In the genomic region with DNA sequence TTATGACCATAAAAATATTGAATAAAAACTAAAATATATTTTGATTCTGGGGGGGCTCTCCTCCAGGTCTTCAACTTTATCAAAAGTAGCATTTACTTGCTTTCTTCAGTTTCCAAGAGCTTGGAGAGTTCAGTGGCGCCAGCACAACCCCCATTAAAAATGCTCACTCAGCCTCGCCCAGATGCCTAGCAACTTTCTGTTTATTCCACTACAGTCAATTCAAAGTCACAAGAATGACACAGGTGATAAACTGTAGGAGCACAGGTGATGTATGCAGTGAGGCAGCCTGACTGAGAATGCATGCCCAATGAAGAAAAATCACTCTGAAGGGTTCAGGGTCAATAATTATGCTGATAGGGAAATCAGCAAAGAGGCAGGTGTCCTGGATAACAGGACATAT, we compare ENCODE assay signal across 22 cellular contexts.
"Had no signal": no experiment of that assay in that cellular context is flagged by ENCODE, and none has a peak within 500 bp of the region (broad histone marks: within the 10 kb centered on the region; RNA-seq: fewer than 3 reads in every experiment).

No MANE protein-coding gene starts in this region.

- H3K4me3 ChIP-seq: dorsolateral prefrontal cortex, tibial artery, uterus had no signal

- H3K4me1 ChIP-seq: uterus had no signal

- DNase-seq: activated CD4-positive, alpha-beta T cell treated with anti-CD3 and anti-CD28 coated beads for 48 hours; activated CD4-positive, CD25-positive, alpha-beta regulatory T cell; activated CD8-positive, alpha-beta T cell treated with anti-CD3 and anti-CD28 coated beads, Interleukin-2, amount 10 ng/mL, durations not matched to agents 7 days and 5 days; activated naive CD4-positive, alpha-beta T cell treated with anti-CD3 and anti-CD28 coated beads for 36 hours; activated T-cell treated with anti-CD3 and anti-CD28 coated beads, Interleukin-2, amount 50 U/mL, for 4 hours; caudate nucleus; dorsolateral prefrontal cortex; endodermal cell; foreskin fibroblast; left cardiac atrium; occipital lobe; stimulated activated CD4-positive, alpha-beta T cell treated with anti-CD3 and anti-CD28 coated beads, Interleukin-12 subunit alpha, Interleukin-12 subunit beta, amount 100 ng/mL, for 4 hours; stimulated activated CD4-positive, alpha-beta T cell treated with anti-CD3 and anti-CD28 coated beads, Interleukin-1b, Interleukin-23, amount 100 ng/mL, for 48 hours; stimulated activated CD8-positive, alpha-beta memory T cell treated with anti-CD3 and anti-CD28 coated beads, Interleukin-4, amount 100 ng/mL, for 48 hours; stimulated activated naive CD4-positive, alpha-beta T cell; T1000; tibial artery; uterus had no signal

- H3K36me3 Mint-ChIP-seq: brain, mesothelial cell of epicardium had no signal

- H3K9me3 Mint-ChIP-seq: activated naive CD4-positive, alpha-beta T cell treated with anti-CD3 and anti-CD28 coated beads for 36 hours; activated T-cell treated with anti-CD3 and anti-CD28 coated beads, Interleukin-2, amount 50 U/mL, for 4 hours; endodermal cell; mesothelial cell of epicardium; nephron had no signal

- H3K4me3 Mint-ChIP-seq: activated CD8-positive, alpha-beta T cell treated with anti-CD3 and anti-CD28 coated beads, Interleukin-2, amount 10 ng/mL, durations not matched to agents 7 days and 5 days; activated naive CD4-positive, alpha-beta T cell treated with anti-CD3 and anti-CD28 coated beads for 36 hours; activated T-cell treated with anti-CD3 and anti-CD28 coated beads, Interleukin-2, amount 50 U/mL, for 4 hours; brain; endodermal cell; mesothelial cell of epicardium; nephron had no signal

- ATAC-seq: activated CD8-positive, alpha-beta T cell treated with anti-CD3 and anti-CD28 coated beads, Interleukin-2, amount 10 ng/mL, durations not matched to agents 7 days and 5 days; activated T-cell treated with anti-CD3 and anti-CD28 coated beads, Interleukin-2, amount 50 U/mL, for 4 hours; left cardiac atrium had no signal

- H3K27me3 ChIP-seq: dorsolateral prefrontal cortex, tibial artery, uterus had no signal

- H3K9me3 ChIP-seq: tibial artery, uterus had no signal

- H3K27ac Mint-ChIP-seq: activated CD8-positive, alpha-beta T cell treated with anti-CD3 and anti-CD28 coated beads, Interleukin-2, amount 10 ng/mL, durations not matched to agents 7 days and 5 days; activated naive CD4-positive, alpha-beta T cell treated with anti-CD3 and anti-CD28 coated beads for 36 hours; brain; endodermal cell; mesothelial cell of epicardium had no signal

- H3K27ac ChIP-seq: dorsolateral prefrontal cortex, epithelial cell of prostate, tibial artery, uterus had no signal

- H3K36me3 ChIP-seq: tibial artery, uterus had no signal

- H3K27me3 Mint-ChIP-seq: brain had no signal
